In genomic region chr5:157651011-157651611, GRCh38 we compare ENCODE assay signal across 13 cellular contexts. TPM values are rescaled to one million over a fixed set of nuclear protein-coding genes. Genes with fewer than 3 reads are reported as not detected.
DNase-seq lines count a peak whose midpoint lies in the region; ATAC-seq and TF ChIP-seq lines count a peak whose summit lies in the region.
"Had no signal": no experiment of that assay in that cellular context is flagged by ENCODE, and none has a peak within 500 bp of the region (broad histone marks: within the 10 kb centered on the region; RNA-seq: fewer than 3 reads in every experiment).

No MANE protein-coding gene starts in this region.

- H3K4me1 Mint-ChIP-seq in central memory CD8-positive, alpha-beta T cell, result peaks cover 20% of the 10 kb centered on the region
- H3K4me1 Mint-ChIP-seq: nephron had no signal

- ATAC-seq in heart left ventricle, result peak in 2 of 4 donors; percentile 24 to 34
- ATAC-seq in left cardiac atrium, result no peak
- no peak for ATAC-seq in central memory CD8-positive, alpha-beta T cell (replicated peaks; ENCODE audit: extremely low read depth, poor library complexity, severe bottlenecking)
- ATAC-seq in aorta (ENCODE audit: low FRiP score), result peak; percentile 19

- DNase-seq in heart left ventricle (peak in 1 of 5 donors; percentile 22), left cardiac atrium (no peak), aorta (no peak), kidney tubule cell (ENCODE audit: low spot score) (no peak), NCI-H526 treated with DMSO at 0.1 percent for 48 hours (lab: John Stamatoyannopoulos, UW) (no peak), kidney glomerular epithelial cell (lab: John Stamatoyannopoulos, UW) (no peak)
- DNase-seq in central memory CD8-positive, alpha-beta T cell (ENCODE audit: low spot score in 2 of 2), result no peak
- DNase-seq: KG1 had no signal

- peaks cover 1% of the 10 kb centered on the region for H3K36me3 Mint-ChIP-seq in central memory CD8-positive, alpha-beta T cell (ENCODE audit: insufficient read depth)

- no peaks in the 10 kb centered on the region for H3K36me3 ChIP-seq in heart left ventricle
- H3K36me3 ChIP-seq in mucosa of stomach (ENCODE audit: control insufficient read depth, insufficient read depth, low read length), result no peaks in the 10 kb centered on the region
- H3K36me3 ChIP-seq in aorta (ENCODE audit: control insufficient read depth in 1 of 2, insufficient read depth in 2 of 2, low read length in 1 of 2), result no peaks in the 10 kb centered on the region
- H3K36me3 ChIP-seq: HAP-1 had no signal

- peak overlapping the region in 8 of 12 donors; percentile 41 to 64 (median 54) for H3K4me3 ChIP-seq in heart left ventricle
- no peak overlapping the region for H3K4me3 ChIP-seq in mucosa of stomach (ENCODE audit: low read length)
- no peak overlapping the region for H3K4me3 ChIP-seq in aorta (ENCODE audit: low read length in 2 of 2)
- H3K4me3 ChIP-seq: HAP-1, PC-9 had no signal

- peak overlapping the region; percentile 64 for H3K9ac ChIP-seq in mucosa of stomach (ENCODE audit: low read length)

- H3K27ac Mint-ChIP-seq in central memory CD8-positive, alpha-beta T cell (ENCODE audit: low read depth), result peak overlapping the region; percentile 64
- H3K27ac Mint-ChIP-seq: nephron had no signal

- no peak for TF ChIP-seq POLR2A in heart left ventricle (IDR thresholded peaks at IDR 0.05)

- TF ChIP-seq CTCF in heart left ventricle (IDR thresholded peaks at IDR 0.05), result no peak

- H3K9me3 Mint-ChIP-seq in central memory CD8-positive, alpha-beta T cell, result no peaks in the 10 kb centered on the region

- H3K4me1 ChIP-seq in heart left ventricle (peaks cover 0 to 7% (median 1%) of the 10 kb centered on the region in 12 donors), mucosa of stomach (ENCODE audit: control insufficient read depth, insufficient read depth, low read length) (peaks cover 10% of the 10 kb centered on the region), aorta (ENCODE audit: control insufficient read depth in 1 of 2, insufficient read depth in 2 of 2, low read length in 2 of 2) (no peaks in the 10 kb centered on the region)
- H3K4me1 ChIP-seq: HAP-1 had no signal

- WGBS in heart left ventricle, 4 donors, result 70 to 83% (median 73%) methylated on average over 28 to 33 of the region's 33 CpGs
- 76 to 80% methylated on average over 33 of the region's 33 CpGs for WGBS in aorta, 2 donors

- no peaks in the 10 kb centered on the region for H3K27me3 Mint-ChIP-seq in central memory CD8-positive, alpha-beta T cell

- no peak overlapping the region for H3K27ac ChIP-seq in heart left ventricle
- no peak overlapping the region for H3K27ac ChIP-seq in aorta (ENCODE audit: low read depth in 1 of 2, low read length in 2 of 2)
- H3K27ac ChIP-seq: C4-2B, PC-9 had no signal

- H3K27me3 ChIP-seq in heart left ventricle, result peaks cover 0 to 5% (median 0%) of the 10 kb centered on the region in 9 donors
- H3K27me3 ChIP-seq in mucosa of stomach (ENCODE audit: control insufficient read depth, insufficient read depth, low read length), result no peaks in the 10 kb centered on the region
- no peaks in the 10 kb centered on the region for H3K27me3 ChIP-seq in aorta (ENCODE audit: control insufficient read depth in 1 of 2, insufficient read depth in 2 of 2, low read length in 1 of 2)

- H3K9me3 ChIP-seq in heart left ventricle (peaks cover 0 to 6% (median 0%) of the 10 kb centered on the region in 12 donors), mucosa of stomach (ENCODE audit: control insufficient read depth, low read length) (no peaks in the 10 kb centered on the region), aorta (ENCODE audit: control insufficient read depth, low read length) (no peaks in the 10 kb centered on the region)
- H3K9me3 ChIP-seq: HAP-1 had no signal

- intact Hi-C loops in heart left ventricle (cut with DNase I), result no loop called here
- intact Hi-C loops in left cardiac atrium (cut with DNase I), result no loop called here
- intact Hi-C loops in aorta (cut with DNase I), result no loop called here

- peak overlapping the region; percentile 77 for H3K4me3 Mint-ChIP-seq in central memory CD8-positive, alpha-beta T cell
- H3K4me3 Mint-ChIP-seq: nephron had no signal

RNA-seq across cellular contexts. Expression of gene SOX30, which starts 1.1 kb away (rescaled TPM):
- total RNA-seq in heart left ventricle, result under 1 TPM in 4 of 9 donors, not detected in 5; 0.11 to 0.48 (median 0.19) TPM
- polyA plus RNA-seq in heart left ventricle, result under 1 TPM; 0.08 to 0.11 TPM
- total RNA-seq in left cardiac atrium, result under 1 TPM; 0.37 to 0.44 TPM
- under 1 TPM in 1 of 2 donors, not detected in 1; 0.12 TPM for total RNA-seq in aorta
- polyA plus RNA-seq in aorta, result not detected

RNA-seq across cellular contexts. Expression of gene C5orf52, which starts 20.2 kb away (rescaled TPM):
- total RNA-seq in heart left ventricle, result not detected
- not detected for polyA plus RNA-seq in heart left ventricle
- total RNA-seq in left cardiac atrium, result not detected
- total RNA-seq in aorta, result not detected
- not detected for polyA plus RNA-seq in aorta
- total RNA-seq: PC-9 had no signal

Comparison
In these comparisons a context has a peak if more than half of its experiments do, and no peak if none do; other contexts are left out.
1. H3K4me3 ChIP-seq: peak in heart left ventricle (8 of 12); none in mucosa of stomach (single experiment) and aorta (0 of 2).